22 cellular contexts compared by ENCODE assay signal in the genomic region with DNA sequence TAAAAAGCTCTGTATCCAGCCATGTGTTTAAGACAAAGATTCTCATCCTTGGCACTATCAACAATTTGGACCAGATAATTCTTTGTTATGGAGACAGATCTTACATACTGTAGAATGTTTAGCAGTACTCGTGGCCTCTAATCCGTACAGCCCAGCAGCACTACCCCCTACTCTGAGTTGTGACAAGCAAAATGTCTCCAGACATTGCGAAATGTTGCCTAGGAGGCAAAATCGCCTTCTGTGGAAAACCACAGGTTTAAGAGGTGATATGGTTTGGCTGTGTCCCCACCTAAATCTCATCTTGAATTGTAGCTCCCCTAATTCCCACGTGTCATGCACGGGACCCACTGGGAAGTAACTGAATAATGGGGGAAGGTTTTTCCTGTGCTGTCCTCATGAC.
DNase-seq lines count a peak whose midpoint lies in the region; ATAC-seq, FAIRE-seq and TF ChIP-seq lines count a peak whose summit lies in the region.
"Had no signal": no experiment of that assay in that cellular context is flagged by ENCODE, and none has a peak within 500 bp of the region (broad histone marks: within the 10 kb centered on the region; RNA-seq: fewer than 3 reads in every experiment).

No MANE protein-coding gene starts in this region.

- WGBS in K562 (ENCODE audit: insufficient coverage, low coverage, missing lambda C conversion rate), result 92% methylated on average over 6 of the region's 6 CpGs

- H3K9me3 ChIP-seq in K562 (replicated peaks; ENCODE audit: control insufficient read depth, insufficient read depth, low read depth, low read length), result peaks cover 12% of the 10 kb centered on the region
- H3K9me3 ChIP-seq: SJCRH30 had no signal

- no peaks in the 10 kb centered on the region for H3K79me2 ChIP-seq in K562 (ENCODE audit: control insufficient read depth, insufficient read depth, low read length)

- no peak for TF ChIP-seq RAD21 in Ishikawa (IDR thresholded peaks at IDR 0.05; ENCODE audit: low read depth)
- TF ChIP-seq RAD21 in K562 (CRISPR knock-in tag; conservative IDR thresholded peaks at IDR 0.05 in 1 of 2, IDR thresholded peaks at IDR 0.05 in 1 of 2), result no peak

- H3K36me3 ChIP-seq in K562 (ENCODE audit: control insufficient read depth, insufficient read depth, low read length), result peaks cover 16% of the 10 kb centered on the region; the same call in 2 of the 3 replicates

- no peak overlapping the region for H3K4me3 ChIP-seq in NB4 (ENCODE audit: low read depth, low read length)
- H3K4me3 ChIP-seq in K562, result no peak overlapping the region
- H3K4me3 ChIP-seq: BLaER1, PC-9, SJCRH30 had no signal

- TF ChIP-seq POLR2A in NB4 (IDR thresholded peaks at IDR 0.05; ENCODE audit: extremely low read depth, insufficient read length), result no peak
- no peak for TF ChIP-seq POLR2A in K562 (conservative IDR thresholded peaks at IDR 0.05)

- intact Hi-C loops in K562 (cut with micrococcal nuclease), result no loop called here

- TF ChIP-seq EP300 in Ishikawa (IDR thresholded peaks at IDR 0.05; ENCODE audit: borderline replicate concordance) (no peak), K562 (IDR thresholded peaks at IDR 0.05; ENCODE audit: low read length) (no peak)

- ATAC-seq in K562, result no peak
- ATAC-seq in GM19395 (IDR thresholded peaks at IDR 0.05; ENCODE audit: unreplicated experiment), result no peak
- no peak for ATAC-seq in GM21390 (IDR thresholded peaks at IDR 0.05; ENCODE audit: unreplicated experiment)
- no peak for ATAC-seq in HG02852 (IDR thresholded peaks at IDR 0.05; ENCODE audit: unreplicated experiment)
- ATAC-seq: Right ventricle myocardium inferior, SK-N-SH treated with all-trans-retinoic acid at 6 μM for 48 hours had no signal

- BruUV-seq in K562 (replicated peaks; lab: Mats Ljungman, UMichigan), result no TSS peak

- no peak overlapping the region for H3K27ac ChIP-seq in K562 (ENCODE audit: extremely low read depth, low read depth, low read length)
- H3K27ac ChIP-seq: BLaER1, PC-9, SJCRH30 had no signal

- no peaks in the 10 kb centered on the region for H3K27me3 ChIP-seq in K562 (ENCODE audit: control insufficient read depth in 2 of 2, insufficient read depth in 2 of 2, low read length in 2 of 2)
- H3K27me3 ChIP-seq: BLaER1, SJCRH30 had no signal

- no peaks in the 10 kb centered on the region for H3K9me1 ChIP-seq in K562 (ENCODE audit: control insufficient read depth, insufficient read depth, low read length)

- H3K9ac ChIP-seq in K562 (ENCODE audit: insufficient read depth in 1 of 2, low read depth in 2 of 2, low read length in 2 of 2), result no peak overlapping the region
- H3K9ac ChIP-seq: BLaER1 had no signal

- no peak overlapping the region for H3K4me2 ChIP-seq in K562 (ENCODE audit: insufficient read depth, low read length)
- H3K4me2 ChIP-seq: BLaER1, PC-9 had no signal

- H4K20me1 ChIP-seq in K562 (replicated peaks; ENCODE audit: control insufficient read depth, insufficient read depth, low read length), result no peaks in the 10 kb centered on the region
- H4K20me1 ChIP-seq: BLaER1 had no signal

- in situ Hi-C loops in K562 (cut with MboI), result no loop called here

- CTCF ChIA-PET in K562 (lab: Yijun Ruan, JAX; ENCODE audit: low intra/inter-chr PET ratio), result no interaction called here

- no peak for FAIRE-seq in K562 (lab: Jason Lieb, UNC)
- FAIRE-seq: A204.1, GM18507 had no signal

- peaks cover 0 to 2% of the 10 kb centered on the region in 2 experiments; a peak in 1 of 5 replicates for H3K4me1 ChIP-seq in K562 (replicated peaks in 1 of 2; ENCODE audit: control insufficient read depth in 2 of 2, insufficient read depth in 2 of 2, low read length in 2 of 2)
- H3K4me1 ChIP-seq: BLaER1 had no signal

- DNase-seq in NB4 (ENCODE audit: low read depth) (peak; percentile 42), K562 (ENCODE audit: extremely low read depth in 1 of 4, low spot score in 3 of 4) (no peak), renal cortical epithelial cell (ENCODE audit: low read depth) (peak; percentile 18)
- DNase-seq: CD4-positive, CD25-positive, alpha-beta regulatory T cell; GOT3; HCEC 1CT; NCI-H2029; NCI-H446; NCI-H526; NCI-H82; NK-92 treated with Interleukin-12 subunit alpha and Interleukin-12 subunit beta, amount 100 ng/mL, for 24 hours; PC-9; SJCRH30 had no signal

- TF ChIP-seq CTCF in NB4 (IDR thresholded peaks at IDR 0.05; ENCODE audit: low read depth, low read length), result no peak
- TF ChIP-seq CTCF in K562 (IDR thresholded peaks at IDR 0.05 in 2 of 3, conservative IDR thresholded peaks at IDR 0.05 in 1 of 3; ENCODE audit: insufficient read depth in 2 of 3, low read depth in 1 of 3, low read length in 3 of 3), result no peak

- no peak overlapping the region for H2AFZ ChIP-seq in K562 (ENCODE audit: low read depth, low read length)
- H2AFZ ChIP-seq: PC-9 had no signal

- POLR2A ChIA-PET in K562 (lab: Yijun Ruan, JAX), result interaction anchor here (1.3 kb wide), 1 partner anchor 14 kb away, joined by 4 read pairs; no protein-coding TSS in a partner anchor

TF ChIP-seq in Ishikawa, 13 proteins besides CTCF, POLR2A, EP300 and RAD21:
- TF ChIP-seq CEBPB (IDR thresholded peaks at IDR 0.05), result 0 out of 2 replicates have a peak, but pooled peaks have one; percentile 35
- no peak for TF ChIP-seq ZBTB7A (IDR thresholded peaks at IDR 0.05; ENCODE audit: low read depth)
- TF ChIP-seq NFIC (IDR thresholded peaks at IDR 0.05), result no peak

TF ChIP-seq in K562, 482 proteins besides CTCF, POLR2A, EP300 and RAD21:
- TF ChIP-seq CEBPB (tag; IDR thresholded peaks at IDR 0.05), result peak; percentile 80
- peak; percentile 67 for TF ChIP-seq CEBPG (CRISPR knock-in tag; IDR thresholded peaks at IDR 0.05)
- TF ChIP-seq CEBPG (tag; conservative IDR thresholded peaks at IDR 0.05 in 1 of 2, IDR thresholded peaks at IDR 0.05 in 1 of 2), result peak in 1 of 2 experiments; percentile 68; a peak in 2 of 4 replicates
- no peak for TF ChIP-seq RNF2 (IDR thresholded peaks at IDR 0.05)
TF ChIP-seq in K562: peak in this region for 2.

Comparison
In these comparisons a context has a peak if more than half of its experiments do, and no peak if none do; other contexts are left out.
1. DNase-seq: peak in NB4 (single experiment) and renal cortical epithelial cell (single experiment); none in K562 (0 of 4).